ENCODE assay signal across 1 cellular context in genomic region chr13:32254416-32254815, GRCh38.
TF ChIP-seq lines count a peak whose summit lies in the region.

No MANE protein-coding gene starts in this region.

TF ChIP-seq in H1, 55 proteins besides CTCF, POLR2A, EP300 and RAD21:
- no peak for TF ChIP-seq PHF8 (conservative IDR thresholded peaks at IDR 0.05; ENCODE audit: low read depth, low read length)
- TF ChIP-seq NANOG (IDR thresholded peaks at IDR 0.05; ENCODE audit: insufficient read depth, low read depth, low read length, poor library complexity, severe bottlenecking), result no peak
- no peak for TF ChIP-seq SIRT6 (IDR thresholded peaks at IDR 0.05; ENCODE audit: low read length)
- TF ChIP-seq TEAD4 (IDR thresholded peaks at IDR 0.05; ENCODE audit: low read depth, low read length), result no peak
- TF ChIP-seq CHD7 (IDR thresholded peaks at IDR 0.05; ENCODE audit: insufficient replicate concordance, low read length), result no peak
- no peak for TF ChIP-seq CEBPB (IDR thresholded peaks at IDR 0.05; ENCODE audit: low read depth, low read length)
- no peak for TF ChIP-seq ATF2 (IDR thresholded peaks at IDR 0.05; ENCODE audit: low read length)
- no peak for TF ChIP-seq TBP (IDR thresholded peaks at IDR 0.05; ENCODE audit: low read depth, low read length)
- no peak for TF ChIP-seq SAP30 (IDR thresholded peaks at IDR 0.05; ENCODE audit: insufficient read depth, insufficient replicate concordance, low read length)
- no peak for TF ChIP-seq POU5F1 (IDR thresholded peaks at IDR 0.05; ENCODE audit: low read depth, low read length)
- no peak for TF ChIP-seq NRF1 (IDR thresholded peaks at IDR 0.05; ENCODE audit: low read depth, low read length)
- no peak for TF ChIP-seq GTF2F1 (IDR thresholded peaks at IDR 0.05; ENCODE audit: borderline replicate concordance, low read depth, low read length)
- no peak for TF ChIP-seq USF2 (IDR thresholded peaks at IDR 0.05; ENCODE audit: low read length)
- no peak for TF ChIP-seq E2F6 (IDR thresholded peaks at IDR 0.05)
- TF ChIP-seq SRF (IDR thresholded peaks at IDR 0.05; ENCODE audit: low read depth, low read length), result no peak
- TF ChIP-seq POLR2AphosphoS5 (IDR thresholded peaks at IDR 0.05; ENCODE audit: low read depth, low read length), result no peak
- TF ChIP-seq MAX (IDR thresholded peaks at IDR 0.05), result no peak
- no peak for TF ChIP-seq KDM4A (IDR thresholded peaks at IDR 0.05; ENCODE audit: low read depth, low read length, severe bottlenecking)
- TF ChIP-seq SUZ12 (IDR thresholded peaks at IDR 0.05; ENCODE audit: low read length), result no peak
